ENCODE assay signal across 8 cellular contexts in the genomic region with DNA sequence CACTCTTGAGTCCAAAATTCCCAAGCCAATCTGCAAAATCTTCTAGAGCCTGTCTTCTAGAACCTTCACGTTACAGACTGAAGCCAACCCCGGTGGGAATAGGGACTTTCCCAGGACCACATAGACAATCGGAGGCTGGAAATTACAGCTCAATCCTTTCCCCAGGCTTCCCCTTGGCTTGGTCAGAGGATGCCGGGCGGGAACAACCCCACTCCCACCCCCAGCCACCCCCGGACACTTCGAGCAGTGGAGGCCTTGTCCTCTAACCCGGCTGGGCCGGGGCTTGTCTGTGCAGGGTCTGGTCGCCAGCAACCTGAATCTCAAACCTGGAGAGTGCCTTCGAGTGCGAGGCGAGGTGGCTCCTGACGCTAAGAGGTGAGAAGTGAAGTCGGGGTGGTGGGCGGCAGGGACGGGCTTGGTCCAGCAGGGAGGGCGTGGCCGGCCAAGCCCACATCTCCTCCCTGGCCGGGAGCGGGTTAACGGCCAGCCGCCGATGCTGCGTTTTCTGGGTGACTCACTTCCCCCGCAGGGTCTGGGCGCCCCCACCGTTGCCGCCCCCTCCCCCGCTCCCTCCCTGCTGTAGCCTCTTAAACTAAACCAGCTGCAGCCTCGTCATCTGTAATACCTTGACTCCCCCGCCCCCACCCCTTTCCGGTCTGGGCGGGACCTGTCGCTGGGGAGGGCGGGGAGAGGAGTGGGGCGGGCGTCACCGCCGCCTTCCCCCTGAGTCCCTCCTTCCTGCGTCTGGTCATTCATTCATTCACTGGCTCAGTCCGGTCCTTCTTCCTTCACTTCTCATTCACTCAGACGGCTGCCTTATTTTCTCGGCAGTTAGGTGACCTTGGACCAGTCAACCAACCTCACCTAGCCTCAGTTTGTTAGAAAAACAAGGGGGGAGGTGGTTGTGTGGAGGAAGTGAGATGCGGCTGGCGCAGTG. TPM values are rescaled to one million over a fixed set of nuclear protein-coding genes. Genes with fewer than 3 reads are reported as not detected.
DNase-seq lines count a peak whose midpoint lies in the region; ATAC-seq, FAIRE-seq and TF ChIP-seq lines count a peak whose summit lies in the region.

No MANE protein-coding gene starts in this region.

- DNase-seq in GM12891 (ENCODE audit: insufficient read length, low spot score) (peak; percentile 80), NCI-H345 treated with DMSO at 0.1 percent for 48 hours (lab: John Stamatoyannopoulos, UW; ENCODE audit: unreplicated experiment) (peak; percentile 24), colonic mucosa (peak; percentile 94), right lobe of liver (peak; percentile 83 to 89 (median 85))
- peak; percentile 94 for DNase-seq in activated CD4-positive, alpha-beta T cell treated with anti-CD3 and anti-CD28 coated beads for 48 hours
- peak; percentile 92 for DNase-seq in stimulated activated CD4-positive, alpha-beta T cell treated with anti-CD3 and anti-CD28 coated beads, Interleukin-4, amount 100 ng/mL, for 1 hour

- H3K9ac ChIP-seq in colonic mucosa (ENCODE audit: low read depth in 2 of 2, low read length in 2 of 2) = peak overlapping the region; percentile 87 to 91

- TF ChIP-seq CTCF in colonic mucosa (IDR thresholded peaks at IDR 0.05) = no peak
- TF ChIP-seq CTCF in right lobe of liver (IDR thresholded peaks at IDR 0.05) = no peak

- H3K4me3 ChIP-seq in colonic mucosa = peak overlapping the region; percentile 41
- H3K4me3 ChIP-seq in right lobe of liver = peak overlapping the region; percentile 41 to 62 (median 58)

- peak; percentile 96 for FAIRE-seq in GM12891 (lab: Jason Lieb, UNC)

- H3K36me3 ChIP-seq in colonic mucosa (no peaks in the 10 kb centered on the region), right lobe of liver (no peaks in the 10 kb centered on the region)

- H3K27me3 ChIP-seq in colonic mucosa (no peaks in the 10 kb centered on the region), right lobe of liver (no peaks in the 10 kb centered on the region)

- H3K9me3 ChIP-seq in colonic mucosa = no peaks in the 10 kb centered on the region
- no peaks in the 10 kb centered on the region for H3K9me3 ChIP-seq in right lobe of liver

- TF ChIP-seq POLR2A in GM12891 (IDR thresholded peaks at IDR 0.05; ENCODE audit: low read depth, low read length) = no peak; the same call in 1 of the 2 replicates
- TF ChIP-seq POLR2A in right lobe of liver (IDR thresholded peaks at IDR 0.05) = peak; percentile 52

- H3K4me1 ChIP-seq in colonic mucosa (peaks cover 37% of the 10 kb centered on the region), right lobe of liver (peaks cover 0 to 30% (median 10%) of the 10 kb centered on the region in 4 donors)

- intact Hi-C loops in colonic mucosa (cut with DNase I) = no loop called here
- intact Hi-C loops in right lobe of liver (cut with DNase I) = loop anchor here in 1 of 2 donors (10.0 kb wide), 1 partner anchor 52 kb away; no protein-coding TSS in a partner anchor

- H3K27ac ChIP-seq in colonic mucosa = peak overlapping the region; percentile 96
- H3K27ac ChIP-seq in right lobe of liver = peak overlapping the region; percentile 54 to 84 (median 84)

- WGBS in right lobe of liver (ENCODE audit: insufficient coverage, low coverage, low lambda C conversion rate, missing lambda C conversion rate) = 7% methylated on average over 21 of the region's 46 CpGs

- ATAC-seq in HG02884 (IDR thresholded peaks at IDR 0.05; ENCODE audit: unreplicated experiment) = peak; percentile 41
- ATAC-seq in right lobe of liver = peak; percentile 48 to 67 (median 55)
- ATAC-seq in HG02852 (IDR thresholded peaks at IDR 0.05; ENCODE audit: unreplicated experiment) = no peak

TF ChIP-seq in GM12891, 5 proteins besides CTCF, POLR2A, EP300 and RAD21:
- TF ChIP-seq TAF1 (IDR thresholded peaks at IDR 0.05; ENCODE audit: low read depth, low read length) (no peak), POLR2AphosphoS5 (IDR thresholded peaks at IDR 0.05; ENCODE audit: low read depth, low read length) (0 out of 2 replicates have a peak, but pooled peaks have one; percentile 38), SPI1 (IDR thresholded peaks at IDR 0.05; ENCODE audit: low read depth, low read length) (peak; percentile 63; the same call in 1 of the 2 replicates)

RNA-seq across cellular contexts. Expression of a gene that starts 1.5 kb away (rescaled TPM):
- polyA plus RNA-seq in GM12891 (2012; ENCODE audit: low read depth, missing spikeins) = 590 TPM
- 100 to 1,000 TPM in 1 of 2 donors, 10 to 100 TPM in 1; 83.3 to 222 TPM for total RNA-seq in colonic mucosa
- total RNA-seq in right lobe of liver = 100 to 1,000 TPM in 4 of 6 experiments, 10 to 100 TPM in 2; 34.7 to 267 (median 141) TPM

RNA-seq across cellular contexts. Expression of a gene that starts 9.2 kb away (rescaled TPM):
- 25.9 TPM for polyA plus RNA-seq in GM12891 (2012; ENCODE audit: low read depth, missing spikeins)
- 10 to 100 TPM; 25.2 to 48.4 TPM for total RNA-seq in colonic mucosa
- 10 to 100 TPM in 2 of 6 experiments, 1 to 10 TPM in 4; 8.4 to 16.1 (median 9.4) TPM for total RNA-seq in right lobe of liver

RNA-seq across cellular contexts. Expression of a gene that starts 18.4 kb away (rescaled TPM):
- 28.3 TPM for polyA plus RNA-seq in GM12891 (2012; ENCODE audit: low read depth, missing spikeins)
- total RNA-seq in colonic mucosa (10 to 100 TPM; 24.5 to 34.0 TPM), right lobe of liver (10 to 100 TPM; 15.7 to 63.4 (median 34.4) TPM)

RNA-seq across cellular contexts. Expression of a gene that starts 19.9 kb away (rescaled TPM):
- polyA plus RNA-seq in GM12891 (2012; ENCODE audit: low read depth, missing spikeins) = 11.1 TPM
- total RNA-seq in colonic mucosa = 10 to 100 TPM; 69.5 to 75.7 TPM
- total RNA-seq in right lobe of liver = 10 to 100 TPM; 11.7 to 22.8 (median 20.7) TPM

RNA-seq across cellular contexts. Expression of a gene that starts 37.5 kb away (rescaled TPM):
- polyA plus RNA-seq in GM12891 (2012; ENCODE audit: low read depth, missing spikeins) = 58.1 TPM
- 100 to 1,000 TPM in 1 of 2 donors, 10 to 100 TPM in 1; 91.8 to 125 TPM for total RNA-seq in colonic mucosa
- 1 to 10 TPM; 1.6 to 4.8 (median 2.8) TPM for total RNA-seq in right lobe of liver

Comparison
In these comparisons a context has a peak if more than half of its experiments do, and no peak if none do; other contexts are left out.
1. DNase-seq: peak in every context shown above with its lines; median percentile 94 in activated CD4-positive, alpha-beta T cell treated with anti-CD3 and anti-CD28 coated beads for 48 hours; 94 in colonic mucosa; 92 in stimulated activated CD4-positive, alpha-beta T cell treated with anti-CD3 and anti-CD28 coated beads, Interleukin-4, amount 100 ng/mL, for 1 hour; 85 in right lobe of liver; 80 in GM12891; 24 in NCI-H345 treated with DMSO at 0.1 percent for 48 hours.